Comparison of ENCODE assay signal across 9 cellular contexts in the genomic region with DNA sequence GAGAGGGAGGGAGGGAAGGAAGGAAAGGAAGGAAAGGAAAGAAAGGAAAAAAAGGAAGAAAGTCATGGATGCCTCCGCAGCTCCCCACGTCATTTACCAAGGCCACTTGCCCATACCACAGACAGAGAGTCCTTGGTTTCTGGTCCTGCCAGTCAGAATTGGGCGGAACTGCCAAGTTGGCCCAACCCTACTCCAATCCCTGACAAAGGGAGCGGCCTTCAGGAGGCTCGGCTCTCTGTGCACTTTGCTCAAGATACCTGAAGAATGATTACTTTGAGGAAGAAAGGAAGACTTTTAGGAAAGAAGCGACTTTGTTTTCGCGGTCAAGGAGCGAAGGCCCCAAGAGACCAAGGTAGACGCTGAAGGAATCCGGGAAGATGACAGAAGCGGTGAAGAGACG. TPM values are rescaled to one million over a fixed set of nuclear protein-coding genes. Genes with fewer than 3 reads are reported as not detected.
DNase-seq lines count a peak whose midpoint lies in the region; ATAC-seq and TF ChIP-seq lines count a peak whose summit lies in the region.
"Had no signal": no experiment of that assay in that cellular context is flagged by ENCODE, and none has a peak within 500 bp of the region (broad histone marks: within the 10 kb centered on the region; RNA-seq: fewer than 3 reads in every experiment).

No MANE protein-coding gene starts in this region.

- TF ChIP-seq CTCF in BE2C (IDR thresholded peaks at IDR 0.05; ENCODE audit: low read depth, low read length): no peak
- TF ChIP-seq CTCF in right atrium auricular region (IDR thresholded peaks at IDR 0.05): no peak
- no peak for TF ChIP-seq CTCF in osteocyte (IDR thresholded peaks at IDR 0.05)

- no peaks in the 10 kb centered on the region for H3K9me3 Mint-ChIP-seq in activated T-helper 17 cell treated with anti-CD3 and anti-CD28 coated beads, Interleukin-2, amount 50 U/mL, for 72 hours
- H3K9me3 Mint-ChIP-seq in osteocyte (ENCODE audit: unreplicated experiment): no peaks in the 10 kb centered on the region

- peak overlapping the region; percentile 67 for H3K27ac Mint-ChIP-seq in activated T-helper 17 cell treated with anti-CD3 and anti-CD28 coated beads, Interleukin-2, amount 50 U/mL, for 72 hours
- peak overlapping the region; percentile 27 for H3K27ac Mint-ChIP-seq in osteocyte (ENCODE audit: unreplicated experiment)

- H3K9me3 ChIP-seq in BE2C: no peaks in the 10 kb centered on the region
- H3K9me3 ChIP-seq in right atrium auricular region: no peaks in the 10 kb centered on the region
- no peaks in the 10 kb centered on the region for H3K9me3 ChIP-seq in aorta (ENCODE audit: control insufficient read depth, low read length)

- DNase-seq in BE2C (no peak), right atrium auricular region (ENCODE audit: low spot score) (no peak), osteocyte (ENCODE audit: extremely low spot score, unreplicated experiment) (no peak), hepatic stellate cell (ENCODE audit: low spot score) (no peak), SHP77 treated with DMSO at 0.1 percent for 48 hours (lab: John Stamatoyannopoulos, UW) (no peak), aorta (no peak)

- H3K4me3 ChIP-seq in BE2C (ENCODE audit: low read depth, low read length) (peak overlapping the region; percentile 25), right atrium auricular region (peak overlapping the region; percentile 12 to 29), aorta (ENCODE audit: low read length in 2 of 2) (no peak overlapping the region)

- no peaks in the 10 kb centered on the region for H3K27me3 Mint-ChIP-seq in activated T-helper 17 cell treated with anti-CD3 and anti-CD28 coated beads, Interleukin-2, amount 50 U/mL, for 72 hours
- peaks cover 18% of the 10 kb centered on the region for H3K27me3 Mint-ChIP-seq in osteocyte (ENCODE audit: unreplicated experiment)

- H3K27me3 ChIP-seq in BE2C (no peaks in the 10 kb centered on the region), right atrium auricular region (no peaks in the 10 kb centered on the region), aorta (ENCODE audit: control insufficient read depth in 1 of 2, insufficient read depth in 2 of 2, low read length in 1 of 2) (no peaks in the 10 kb centered on the region)

- no peaks in the 10 kb centered on the region for H3K36me3 Mint-ChIP-seq in activated T-helper 17 cell treated with anti-CD3 and anti-CD28 coated beads, Interleukin-2, amount 50 U/mL, for 72 hours (ENCODE audit: low read depth)
- no peaks in the 10 kb centered on the region for H3K36me3 Mint-ChIP-seq in osteocyte (ENCODE audit: unreplicated experiment)

- ATAC-seq in activated T-helper 17 cell treated with anti-CD3 and anti-CD28 coated beads, Interleukin-2, amount 50 U/mL, for 72 hours (replicated peaks): no peak
- ATAC-seq in GM19324 (IDR thresholded peaks at IDR 0.05; ENCODE audit: low FRiP score, unreplicated experiment): no peak
- ATAC-seq in aorta (ENCODE audit: low FRiP score): no peak

- H3K36me3 ChIP-seq in BE2C (no peaks in the 10 kb centered on the region), right atrium auricular region (no peaks in the 10 kb centered on the region), aorta (ENCODE audit: control insufficient read depth in 1 of 2, insufficient read depth in 2 of 2, low read length in 1 of 2) (no peaks in the 10 kb centered on the region)

- peak overlapping the region; percentile 56 for H3K4me3 Mint-ChIP-seq in activated T-helper 17 cell treated with anti-CD3 and anti-CD28 coated beads, Interleukin-2, amount 50 U/mL, for 72 hours
- no peak overlapping the region for H3K4me3 Mint-ChIP-seq in osteocyte (ENCODE audit: unreplicated experiment)

- WGBS in aorta, 2 donors: 32 to 40% methylated on average over 13 of the region's 13 CpGs

- peaks cover 5% of the 10 kb centered on the region for H3K4me1 Mint-ChIP-seq in activated T-helper 17 cell treated with anti-CD3 and anti-CD28 coated beads, Interleukin-2, amount 50 U/mL, for 72 hours
- peaks cover 9% of the 10 kb centered on the region for H3K4me1 Mint-ChIP-seq in osteocyte (ENCODE audit: unreplicated experiment)

- intact Hi-C loops in aorta (cut with DNase I): no loop called here

- H3K4me1 ChIP-seq in BE2C: no peaks in the 10 kb centered on the region
- H3K4me1 ChIP-seq in right atrium auricular region: peaks cover 0 to 10% of the 10 kb centered on the region in 2 donors
- no peaks in the 10 kb centered on the region for H3K4me1 ChIP-seq in aorta (ENCODE audit: control insufficient read depth in 1 of 2, insufficient read depth in 2 of 2, low read length in 2 of 2)

- no peak overlapping the region for H3K27ac ChIP-seq in right atrium auricular region
- no peak overlapping the region for H3K27ac ChIP-seq in aorta (ENCODE audit: low read depth in 1 of 2, low read length in 2 of 2)

RNA-seq across cellular contexts. Expression of a gene that starts 49.1 kb away (rescaled TPM):
- not detected for polyA plus RNA-seq in BE2C (2012; ENCODE audit: insufficient read depth, insufficient read length, low read depth)
- not detected for total RNA-seq in activated T-helper 17 cell treated with anti-CD3 and anti-CD28 coated beads, Interleukin-2, amount 50 U/mL, for 72 hours
- total RNA-seq in right atrium auricular region (not detected), osteocyte (not detected in 2 replicates), aorta (not detected)
- not detected for polyA plus RNA-seq in aorta
- total RNA-seq: temporal lobe had no signal

RNA-seq across cellular contexts. Expression of a gene that starts 55.5 kb away (rescaled TPM):
- polyA plus RNA-seq in BE2C (2012; ENCODE audit: insufficient read depth, insufficient read length, low read depth): 0.25 TPM
- 1 to 10 TPM; 2.1 to 2.5 TPM for total RNA-seq in activated T-helper 17 cell treated with anti-CD3 and anti-CD28 coated beads, Interleukin-2, amount 50 U/mL, for 72 hours
- total RNA-seq in right atrium auricular region (1 to 10 TPM; 2.9 to 3.0 TPM), osteocyte (not detected in 2 replicates), aorta (1 to 10 TPM; 1.9 to 3.1 TPM)
- 1 to 10 TPM in 1 of 2 donors, not detected in 1; 3.9 TPM for polyA plus RNA-seq in aorta

Comparison
In these comparisons a context has a peak if more than half of its experiments do, and no peak if none do; other contexts are left out.
1. H3K4me3 ChIP-seq: peak in BE2C (single experiment) and right atrium auricular region (2 of 2); none in aorta (0 of 2).